8 cellular contexts compared by ENCODE assay signal in the genomic region with DNA sequence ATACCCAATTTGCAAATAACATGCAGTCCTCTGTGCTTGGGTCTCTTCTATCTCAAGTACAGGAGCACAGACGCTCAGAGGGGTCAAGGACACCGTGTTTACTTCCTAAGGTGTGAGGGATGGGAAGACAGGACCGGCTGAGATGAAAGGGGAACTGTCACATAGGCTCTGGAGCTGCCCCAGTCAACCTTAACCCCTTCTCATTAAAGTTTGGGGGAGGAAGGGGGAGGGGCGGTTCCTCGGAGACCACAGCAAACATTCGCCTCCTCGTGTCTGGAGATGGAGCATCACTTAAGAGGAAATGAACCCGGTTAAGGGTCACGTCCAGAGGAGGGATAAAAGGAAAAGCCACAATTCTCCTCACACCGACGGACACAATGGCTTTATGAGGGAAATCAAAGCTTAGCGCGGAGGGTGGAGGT. TPM values are rescaled to one million over a fixed set of nuclear protein-coding genes. Genes with fewer than 3 reads are reported as not detected.
DNase-seq lines count a peak whose midpoint lies in the region; ATAC-seq and TF ChIP-seq lines count a peak whose summit lies in the region.

No MANE protein-coding gene starts in this region.

- H3K27me3 Mint-ChIP-seq in Caco-2 (ENCODE audit: insufficient read depth, unreplicated experiment): no peaks in the 10 kb centered on the region
- peaks cover 5% of the 10 kb centered on the region for H3K27me3 Mint-ChIP-seq in neural crest cell (ENCODE audit: low read depth)

- no peaks in the 10 kb centered on the region for H4K20me1 ChIP-seq in PC-9 (ENCODE audit: insufficient read depth)

- BruUV-seq in Caco-2 (replicated peaks; lab: Mats Ljungman, UMichigan) (no TSS peak), PC-9 (replicated peaks; lab: Mats Ljungman, UMichigan) (no TSS peak)

- H3K4me1 Mint-ChIP-seq in Caco-2 (ENCODE audit: low read depth, unreplicated experiment) (peaks cover 10% of the 10 kb centered on the region), neural crest cell (peaks cover 72% of the 10 kb centered on the region)

- peak overlapping the region; percentile 87 for H3K4me2 ChIP-seq in PC-9

- intact Hi-C loops in Caco-2 (cut with micrococcal nuclease; ENCODE audit: unreplicated experiment): loop anchor here (2.0 to 10.0 kb wide), 3 partner anchors 17 to 259 kb away; no protein-coding TSS in a partner anchor
- intact Hi-C loops in PC-9 (cut with micrococcal nuclease; ENCODE audit: unreplicated experiment): loop anchor here (10.0 kb wide), 1 partner anchor 259 kb away; no protein-coding TSS in a partner anchor
- intact Hi-C loops in aorta (cut with DNase I): loop anchor here (2.0 to 10.0 kb wide), 3 partner anchors 141 to 259 kb away; no protein-coding TSS in a partner anchor

- H2AFZ ChIP-seq in PC-9: no peak overlapping the region

- no peaks in the 10 kb centered on the region for H3K36me3 Mint-ChIP-seq in Caco-2 (ENCODE audit: insufficient read depth, unreplicated experiment)
- no peaks in the 10 kb centered on the region for H3K36me3 Mint-ChIP-seq in neural crest cell (ENCODE audit: low read depth)

- peak overlapping the region; percentile 34 for H3K27ac Mint-ChIP-seq in Caco-2 (ENCODE audit: unreplicated experiment)
- peak overlapping the region; percentile 82 for H3K27ac Mint-ChIP-seq in neural crest cell (ENCODE audit: unreplicated experiment)

- H3K4me1 ChIP-seq in Caco-2: peaks cover 11% of the 10 kb centered on the region
- H3K4me1 ChIP-seq in PC-9 (replicated peaks; ENCODE audit: insufficient read depth): peaks cover 11% of the 10 kb centered on the region; the same call in 1 of the 2 replicates
- peaks cover 0 to 2% of the 10 kb centered on the region in 2 donors for H3K4me1 ChIP-seq in aorta (ENCODE audit: control insufficient read depth in 1 of 2, insufficient read depth in 2 of 2, low read length in 2 of 2)

- no peaks in the 10 kb centered on the region for H3K9me2 ChIP-seq in PC-9 (ENCODE audit: insufficient read depth)

- H3K27me3 ChIP-seq in Caco-2 (replicated peaks; ENCODE audit: control insufficient read depth, insufficient read depth, low read length) (no peaks in the 10 kb centered on the region), PC-9 (ENCODE audit: insufficient read depth, low read depth) (no peaks in the 10 kb centered on the region), aorta (ENCODE audit: control insufficient read depth in 1 of 2, insufficient read depth in 2 of 2, low read length in 1 of 2) (no peaks in the 10 kb centered on the region)

- 12 to 15% methylated on average over 13 of the region's 13 CpGs for WGBS in aorta, 2 donors

- H3K9me3 Mint-ChIP-seq in Caco-2 (ENCODE audit: unreplicated experiment) (no peaks in the 10 kb centered on the region), neural crest cell (no peaks in the 10 kb centered on the region)

- peak in 1 of 2 experiments; percentile 33 for DNase-seq in Caco-2
- DNase-seq in PC-9: no peak
- no peak for DNase-seq in epithelial cell of prostate (ENCODE audit: low read depth, low spot score)
- DNase-seq in neural crest cell (ENCODE audit: low read depth, low spot score): peak; percentile 57
- DNase-seq in aorta: no peak
- DNase-seq in dedifferentiated amniotic fluid mesenchymal stem cell (ENCODE audit: extremely low spot score): no peak
- DNase-seq in GM20000 (ENCODE audit: low spot score): no peak

- ATAC-seq in aorta (ENCODE audit: low FRiP score) (no peak), HG03565 (IDR thresholded peaks at IDR 0.05; ENCODE audit: unreplicated experiment) (no peak)

- peak overlapping the region; percentile 51 for H3K4me3 ChIP-seq in Caco-2 (ENCODE audit: low read depth, low read length)
- H3K4me3 ChIP-seq in PC-9: peak overlapping the region; percentile 59; the same call in 1 of the 2 replicates
- peak overlapping the region in 1 of 2 donors; percentile 64 for H3K4me3 ChIP-seq in aorta (ENCODE audit: low read length in 2 of 2)

- peak overlapping the region; percentile 77 for H3K4me3 Mint-ChIP-seq in Caco-2 (ENCODE audit: unreplicated experiment)
- peak overlapping the region; percentile 95 for H3K4me3 Mint-ChIP-seq in neural crest cell

- H3K9me3 ChIP-seq in Caco-2: no peaks in the 10 kb centered on the region
- H3K9me3 ChIP-seq in PC-9 (ENCODE audit: insufficient read depth, low read depth): no peaks in the 10 kb centered on the region
- H3K9me3 ChIP-seq in aorta (ENCODE audit: control insufficient read depth, low read length): no peaks in the 10 kb centered on the region

- TF ChIP-seq CTCF in Caco-2 (IDR thresholded peaks at IDR 0.05; ENCODE audit: insufficient read depth in 1 of 2, low read depth in 1 of 2, low read length in 1 of 2, severe bottlenecking in 1 of 2, unreplicated experiment in 1 of 2) (peak in 1 of 2 experiments; percentile 10), PC-9 (conservative IDR thresholded peaks at IDR 0.05) (no peak), neural crest cell (conservative IDR thresholded peaks at IDR 0.05) (no peak), GM20000 (IDR thresholded peaks at IDR 0.05; ENCODE audit: extremely low read depth, missing control alignments) (no peak)

- H3K27ac ChIP-seq in PC-9: no peak overlapping the region
- peak overlapping the region; percentile 94 for H3K27ac ChIP-seq in epithelial cell of prostate
- H3K27ac ChIP-seq in aorta (ENCODE audit: low read depth in 1 of 2, low read length in 2 of 2): no peak overlapping the region

- POLR2A ChIA-PET in Caco-2 (lab: Charles Lee): no interaction called here
- POLR2A ChIA-PET in PC-9 (lab: Charles Lee; ENCODE audit: unreplicated experiment): no interaction called here

- CTCF ChIA-PET in Caco-2 (lab: Charles Lee): interaction anchor here (0.7 to 2.5 kb wide), 8 partner anchors 17 to 146 kb away, joined by 3 to 8 read pairs (median 5); no protein-coding TSS in a partner anchor
- CTCF ChIA-PET in PC-9 (lab: Charles Lee): interaction anchor here (0.5 to 0.7 kb wide), 2 partner anchors 38 to 41 kb away, joined by 3 read pairs; no protein-coding TSS in a partner anchor

- H3F3A ChIP-seq in PC-9 (ENCODE audit: insufficient read depth, low read depth): no peaks in the 10 kb centered on the region

- no peaks in the 10 kb centered on the region for H3K79me2 ChIP-seq in PC-9 (ENCODE audit: low read depth)

- H3K36me3 ChIP-seq in Caco-2 (ENCODE audit: control insufficient read depth, insufficient read depth, low read length) (peaks cover 2% of the 10 kb centered on the region; the same call in 1 of the 2 replicates), PC-9 (ENCODE audit: low read depth) (no peaks in the 10 kb centered on the region), aorta (ENCODE audit: control insufficient read depth in 1 of 2, insufficient read depth in 2 of 2, low read length in 1 of 2) (no peaks in the 10 kb centered on the region)

RNA-seq across cellular contexts. Expression of gene SH3PXD2A, which starts 1.1 kb away (rescaled TPM):
- 6.3 and 7.5 TPM in 2 replicates for total RNA-seq in Caco-2 (2022)
- 12.5 and 14.0 TPM in 2 replicates for total RNA-seq in PC-9 (2021)
- 22.8 and 23.2 TPM in 2 replicates for total RNA-seq in neural crest cell
- 10 to 100 TPM; 55.9 to 69.1 TPM for total RNA-seq in aorta
- polyA plus RNA-seq in aorta: 10 to 100 TPM; 18.7 to 29.1 TPM
